Comparison of ENCODE assay signal across 12 cellular contexts in the genomic region with DNA sequence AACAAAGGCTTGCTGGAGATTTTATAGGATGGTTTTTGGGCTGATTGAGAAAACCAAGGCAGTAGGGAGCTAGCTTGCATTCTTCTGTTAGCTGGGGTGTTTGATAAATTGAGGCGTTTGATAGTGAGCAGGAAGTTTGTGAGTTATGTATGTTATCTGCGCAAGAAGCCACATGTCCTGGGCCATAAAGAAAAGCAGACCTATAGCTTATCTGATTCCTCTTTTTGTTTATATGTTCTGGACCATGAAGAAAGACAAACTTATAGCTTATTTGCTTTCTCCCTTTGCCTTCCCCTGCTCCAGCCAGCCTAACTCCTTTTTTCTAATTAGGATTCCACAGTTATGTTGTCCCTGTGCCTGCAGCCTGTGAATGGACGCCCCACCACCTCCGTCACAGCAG. TPM values are rescaled to one million over a fixed set of nuclear protein-coding genes. Genes with fewer than 3 reads are reported as not detected.
DNase-seq lines count a peak whose midpoint lies in the region; ATAC-seq and TF ChIP-seq lines count a peak whose summit lies in the region.
"Had no signal": no experiment of that assay in that cellular context is flagged by ENCODE, and none has a peak within 500 bp of the region (broad histone marks: within the 10 kb centered on the region; RNA-seq: fewer than 3 reads in every experiment).

No MANE protein-coding gene starts in this region.

- DNase-seq in T-helper 1 cell = no peak
- no peak for DNase-seq in activated naive CD4-positive, alpha-beta T cell treated with anti-CD3 and anti-CD28 coated beads, Interleukin-2, amount 50 U/mL, for 72 hours (ENCODE audit: low spot score in 2 of 2)
- DNase-seq in lower lobe of right lung = no peak
- DNase-seq in stimulated activated CD4-positive, alpha-beta T cell treated with anti-CD3 and anti-CD28 coated beads, Interleukin-15, amount 100 ng/mL, for 24 hours = no peak
- DNase-seq: 8988T, NCI-H510A treated with DMSO at 0.1 percent for 48 hours had no signal

- no peak overlapping the region for H3K4me3 Mint-ChIP-seq in T-helper 1 cell treated with Interleukin-12 subunit alpha and Interleukin-12 subunit beta and Interleukin-4 antibody, amounts not matched to agents 30 μg/mL and 1 μg/mL, for 36 hours

- H3K9me3 ChIP-seq in lower lobe of right lung = no peaks in the 10 kb centered on the region
- no peaks in the 10 kb centered on the region for H3K9me3 ChIP-seq in stomach smooth muscle (ENCODE audit: control insufficient read depth in 2 of 2, low read length in 2 of 2)

- no peaks in the 10 kb centered on the region for H3K27me3 ChIP-seq in lower lobe of right lung (ENCODE audit: low read depth)
- H3K27me3 ChIP-seq in stomach smooth muscle (ENCODE audit: control insufficient read depth in 1 of 2, insufficient read depth in 2 of 2, low read length in 2 of 2) = peaks cover 0 to 10% of the 10 kb centered on the region in 2 donors

- H3K27ac Mint-ChIP-seq in T-helper 1 cell treated with Interleukin-12 subunit alpha and Interleukin-12 subunit beta and Interleukin-4 antibody, amounts not matched to agents 30 μg/mL and 1 μg/mL, for 36 hours = peak overlapping the region; percentile 92
- H3K27ac Mint-ChIP-seq in activated naive CD4-positive, alpha-beta T cell treated with anti-CD3 and anti-CD28 coated beads, Interleukin-2, amount 50 U/mL, for 72 hours = peak overlapping the region; percentile 97 to 98

- H3K4me1 Mint-ChIP-seq in T-helper 1 cell treated with Interleukin-12 subunit alpha and Interleukin-12 subunit beta and Interleukin-4 antibody, amounts not matched to agents 30 μg/mL and 1 μg/mL, for 36 hours (ENCODE audit: low read depth) = peaks cover 21% of the 10 kb centered on the region

- no peaks in the 10 kb centered on the region for H3K9me3 Mint-ChIP-seq in T-helper 1 cell treated with Interleukin-12 subunit alpha and Interleukin-12 subunit beta and Interleukin-4 antibody, amounts not matched to agents 30 μg/mL and 1 μg/mL, for 36 hours
- no peaks in the 10 kb centered on the region for H3K9me3 Mint-ChIP-seq in activated naive CD4-positive, alpha-beta T cell treated with anti-CD3 and anti-CD28 coated beads, Interleukin-2, amount 50 U/mL, for 72 hours

- no peak for TF ChIP-seq CTCF in lower lobe of right lung (IDR thresholded peaks at IDR 0.05)

- no peak for ATAC-seq in activated naive CD4-positive, alpha-beta T cell treated with anti-CD3 and anti-CD28 coated beads, Interleukin-2, amount 50 U/mL, for 72 hours
- ATAC-seq in lower lobe of right lung (no peak), GM19328 (IDR thresholded peaks at IDR 0.05; ENCODE audit: unreplicated experiment) (no peak), HG03565 (IDR thresholded peaks at IDR 0.05; ENCODE audit: unreplicated experiment) (no peak)

- peak overlapping the region in 1 of 2 donors; percentile 89 for H3K9ac ChIP-seq in stomach smooth muscle (ENCODE audit: low read length in 2 of 2)

- H3K4me1 ChIP-seq in lower lobe of right lung = peaks cover 1% of the 10 kb centered on the region
- H3K4me1 ChIP-seq in stomach smooth muscle (ENCODE audit: control insufficient read depth, insufficient read depth, low read length) = peaks cover 17% of the 10 kb centered on the region

- H3K27ac ChIP-seq in lower lobe of right lung (peak overlapping the region; percentile 92), stomach smooth muscle (ENCODE audit: low read length) (peak overlapping the region; percentile 92)

- peaks cover 16% of the 10 kb centered on the region for H3K36me3 ChIP-seq in lower lobe of right lung
- peaks cover 3 to 11% of the 10 kb centered on the region in 2 donors for H3K36me3 ChIP-seq in stomach smooth muscle (ENCODE audit: control insufficient read depth in 2 of 2, insufficient read depth in 2 of 2, low read length in 2 of 2)

- H3K27me3 Mint-ChIP-seq in T-helper 1 cell treated with Interleukin-12 subunit alpha and Interleukin-12 subunit beta and Interleukin-4 antibody, amounts not matched to agents 30 μg/mL and 1 μg/mL, for 36 hours (ENCODE audit: low read depth) = no peaks in the 10 kb centered on the region

- H3K4me3 ChIP-seq in lower lobe of right lung (no peak overlapping the region), stomach smooth muscle (ENCODE audit: low read length in 2 of 2) (peak overlapping the region in 1 of 2 donors; percentile 78)

- intact Hi-C loops in lower lobe of right lung (cut with DNase I) = no loop called here

- peaks cover 9% of the 10 kb centered on the region for H3K36me3 Mint-ChIP-seq in T-helper 1 cell treated with Interleukin-12 subunit alpha and Interleukin-12 subunit beta and Interleukin-4 antibody, amounts not matched to agents 30 μg/mL and 1 μg/mL, for 36 hours (ENCODE audit: low read depth)
- H3K36me3 Mint-ChIP-seq in activated naive CD4-positive, alpha-beta T cell treated with anti-CD3 and anti-CD28 coated beads, Interleukin-2, amount 50 U/mL, for 72 hours = peaks cover 7 to 10% of the 10 kb centered on the region in 2 donors

RNA-seq across cellular contexts. Expression of a gene that starts 9.2 kb away (rescaled TPM):
- total RNA-seq in activated naive CD4-positive, alpha-beta T cell treated with anti-CD3 and anti-CD28 coated beads, Interleukin-2, amount 50 U/mL, for 72 hours = 10 to 100 TPM; 27.8 to 30.9 TPM
- 62.1 TPM for total RNA-seq in lower lobe of right lung

RNA-seq across cellular contexts. Expression of a gene that starts 9.5 kb away (rescaled TPM):
- total RNA-seq in activated naive CD4-positive, alpha-beta T cell treated with anti-CD3 and anti-CD28 coated beads, Interleukin-2, amount 50 U/mL, for 72 hours = 10 to 100 TPM; 63.8 to 98.2 TPM
- total RNA-seq in lower lobe of right lung = 51.1 TPM

RNA-seq across cellular contexts. Expression of a gene that starts 26.4 kb away (rescaled TPM):
- 100 to 1,000 TPM; 236 to 271 TPM for total RNA-seq in activated naive CD4-positive, alpha-beta T cell treated with anti-CD3 and anti-CD28 coated beads, Interleukin-2, amount 50 U/mL, for 72 hours
- total RNA-seq in lower lobe of right lung = 154 TPM

RNA-seq across cellular contexts. Expression of a gene that starts 31.2 kb away (rescaled TPM):
- under 1 TPM; 0.19 to 0.41 TPM for total RNA-seq in activated naive CD4-positive, alpha-beta T cell treated with anti-CD3 and anti-CD28 coated beads, Interleukin-2, amount 50 U/mL, for 72 hours
- total RNA-seq in lower lobe of right lung = 62.8 TPM
- total RNA-seq: myocyte; T-helper 2 cell treated with Interferon-gamma antibody and Interleukin-4, amounts not matched to agents 100 ng/mL and 5 ng/mL, for 36 hours had no signal
